11 cellular contexts compared by ENCODE assay signal in the genomic region with DNA sequence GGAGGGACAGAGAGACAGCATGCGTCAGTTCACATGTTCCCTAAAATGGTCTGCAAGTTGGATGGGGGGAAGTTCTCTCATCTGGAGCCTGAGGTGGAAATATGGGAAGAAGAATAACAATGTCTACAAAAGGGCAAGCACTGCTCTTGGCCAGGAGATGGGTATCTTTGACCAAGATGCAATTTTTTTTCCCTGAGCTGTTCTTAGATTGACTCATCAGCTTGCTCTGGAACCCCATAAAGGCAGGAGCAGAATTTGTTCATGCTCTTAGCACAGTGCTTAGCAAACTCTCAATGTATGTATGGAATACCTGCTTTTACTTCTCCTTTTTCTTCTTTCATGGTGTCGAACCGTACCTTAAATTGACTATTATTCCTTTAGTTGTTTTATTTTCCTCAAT.
DNase-seq lines count a peak whose midpoint lies in the region; ATAC-seq and TF ChIP-seq lines count a peak whose summit lies in the region.
"Had no signal": no experiment of that assay in that cellular context is flagged by ENCODE, and none has a peak within 500 bp of the region (broad histone marks: within the 10 kb centered on the region; RNA-seq: fewer than 3 reads in every experiment).

No MANE protein-coding gene starts in this region.

- no peak overlapping the region for H3K4me3 ChIP-seq in PC-9
- H3K4me3 ChIP-seq: psoas muscle had no signal

- ATAC-seq in GM18502 (IDR thresholded peaks at IDR 0.05; ENCODE audit: poor library complexity, unreplicated experiment) (peak; percentile 64), GM21619 (IDR thresholded peaks at IDR 0.05; ENCODE audit: unreplicated experiment) (peak; percentile 50), HG03442 (IDR thresholded peaks at IDR 0.05; ENCODE audit: unreplicated experiment) (peak; percentile 53)
- ATAC-seq: psoas muscle had no signal

- H3K9me2 ChIP-seq in PC-9 (ENCODE audit: insufficient read depth) = no peaks in the 10 kb centered on the region

- no peak overlapping the region for H2AFZ ChIP-seq in PC-9

- H3K79me2 ChIP-seq in PC-9 (ENCODE audit: low read depth) = no peaks in the 10 kb centered on the region

- no peaks in the 10 kb centered on the region for H3K9me3 ChIP-seq in PC-9 (ENCODE audit: insufficient read depth, low read depth)
- H3K9me3 ChIP-seq: psoas muscle had no signal

- no peaks in the 10 kb centered on the region for H3K27me3 ChIP-seq in PC-9 (ENCODE audit: insufficient read depth, low read depth)

- intact Hi-C loops in PC-9 (cut with micrococcal nuclease; ENCODE audit: unreplicated experiment) = no loop called here

- TF ChIP-seq CTCF in PC-9 (conservative IDR thresholded peaks at IDR 0.05) = no peak

- H3K4me2 ChIP-seq in PC-9 = no peak overlapping the region

- no peaks in the 10 kb centered on the region for H3F3A ChIP-seq in PC-9 (ENCODE audit: insufficient read depth, low read depth)

- POLR2A ChIA-PET in PC-9 (lab: Charles Lee; ENCODE audit: unreplicated experiment) = no interaction called here

- no TSS peak for BruUV-seq in PC-9 (replicated peaks; lab: Mats Ljungman, UMichigan)

- CTCF ChIA-PET in PC-9 (lab: Charles Lee) = no interaction called here

- DNase-seq in fibroblast of peridontal ligament (ENCODE audit: extremely low read depth) (peak; percentile 35), iPS-NIHi11 (ENCODE audit: low spot score) (no peak), NCI-H146 (lab: John Stamatoyannopoulos, UW) (no peak), cerebellar nuclear complex (lab: John Stamatoyannopoulos, UW) (no peak), PC-9 (no peak)
- DNase-seq: activated T-cell treated with anti-CD3 and anti-CD28 coated beads, Interleukin-2, amount 50 U/mL, for 24 hours; DND-41; psoas muscle had no signal

- peaks cover 9% of the 10 kb centered on the region for H3K4me1 ChIP-seq in PC-9 (replicated peaks; ENCODE audit: insufficient read depth)
- H3K4me1 ChIP-seq: psoas muscle had no signal

- H3K36me3 ChIP-seq in PC-9 (ENCODE audit: low read depth) = no peaks in the 10 kb centered on the region

- no peaks in the 10 kb centered on the region for H4K20me1 ChIP-seq in PC-9 (ENCODE audit: insufficient read depth)

- H3K27ac ChIP-seq in PC-9 = no peak overlapping the region
- H3K27ac ChIP-seq: psoas muscle had no signal
